ENCODE assay signal across 1 cellular context in the genomic region with DNA sequence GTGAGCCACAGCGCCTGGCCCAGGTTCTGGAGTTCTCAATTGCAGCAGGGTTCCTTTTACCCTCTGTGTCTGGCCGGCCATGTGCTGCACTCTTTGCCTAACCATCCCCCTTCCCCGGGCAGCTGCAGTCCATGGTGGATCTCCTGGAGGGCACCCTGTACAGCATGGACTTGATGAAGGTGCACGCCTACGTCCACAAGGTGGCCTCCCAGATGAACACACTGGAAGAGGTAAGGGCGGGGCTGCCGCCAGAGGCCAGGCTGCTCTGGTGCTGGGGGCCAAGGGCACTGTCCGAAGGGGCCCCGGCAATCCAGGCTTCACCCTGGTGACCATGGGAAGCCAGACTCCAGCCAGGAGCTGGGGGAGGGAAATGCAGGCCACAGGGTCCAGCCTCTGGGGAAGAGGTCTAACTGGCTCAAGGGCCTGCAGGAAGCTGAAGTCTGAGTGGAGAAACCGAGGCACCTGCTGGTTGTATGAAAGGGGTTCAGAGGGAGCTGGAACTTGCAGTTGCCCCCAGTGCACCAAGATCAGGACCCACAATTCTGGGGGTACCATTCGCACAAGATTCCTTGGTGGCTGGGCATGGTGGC.
TF ChIP-seq lines count a peak whose summit lies in the region.

No MANE protein-coding gene starts in this region.

TF ChIP-seq in HepG2, 621 proteins besides CTCF, POLR2A, EP300 and RAD21 (continued from another document and continues in another):
- TF ChIP-seq, protein P1, sequence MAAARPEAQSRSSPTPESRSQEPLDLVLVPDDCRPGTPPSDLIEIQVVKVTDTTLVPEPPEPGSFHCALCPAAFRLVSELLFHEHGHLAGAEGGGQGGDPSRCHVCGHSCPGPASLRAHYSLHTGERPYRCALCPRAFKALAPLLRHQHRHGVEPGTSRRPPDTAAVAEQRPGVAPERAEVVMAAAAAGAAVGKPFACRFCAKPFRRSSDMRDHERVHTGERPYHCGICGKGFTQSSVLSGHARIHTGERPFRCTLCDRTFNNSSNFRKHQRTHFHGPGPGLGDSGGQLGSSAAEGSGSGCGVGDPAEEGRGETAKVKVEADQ (CRISPR knock-in tag; IDR thresholded peaks at IDR 0.05; ENCODE audit: borderline replicate concordance) = no peak
- TF ChIP-seq CEBPG (CRISPR knock-in tag; IDR thresholded peaks at IDR 0.05) (peak; percentile 26; the same call in 1 of the 2 replicates), ZNF333 (CRISPR knock-in tag; IDR thresholded peaks at IDR 0.05; ENCODE audit: borderline replicate concordance) (no peak), ZSCAN25 (CRISPR knock-in tag; IDR thresholded peaks at IDR 0.05) (no peak), ZNF607 (CRISPR knock-in tag; IDR thresholded peaks at IDR 0.05; ENCODE audit: borderline replicate concordance) (no peak), ZNF350 (CRISPR knock-in tag; IDR thresholded peaks at IDR 0.05; ENCODE audit: borderline replicate concordance, low read depth) (peak; percentile 55; the same call in 1 of the 2 replicates), EZH2 (conservative IDR thresholded peaks at IDR 0.05; ENCODE audit: low read depth, low read length) (no peak), KMT2A (CRISPR knock-in tag; IDR thresholded peaks at IDR 0.05) (no peak), ZMYM3 (CRISPR knock-in tag; IDR thresholded peaks at IDR 0.05) (peak; percentile 86), KDM4B (CRISPR knock-in tag; IDR thresholded peaks at IDR 0.05) (no peak), SP2 (CRISPR knock-in tag; IDR thresholded peaks at IDR 0.05) (no peak), GTF2F1 (IDR thresholded peaks at IDR 0.05; ENCODE audit: low read length) (no peak), KDM3A (CRISPR knock-in tag; IDR thresholded peaks at IDR 0.05; ENCODE audit: low read depth) (peak; percentile 76; the same call in 1 of the 2 replicates), SMARCC2 (IDR thresholded peaks at IDR 0.05) (no peak), ZNF24 (IDR thresholded peaks at IDR 0.05) (no peak), MBD4 (IDR thresholded peaks at IDR 0.05; ENCODE audit: borderline replicate concordance, low read length) (no peak), SETDB1 (CRISPR knock-in tag; IDR thresholded peaks at IDR 0.05; ENCODE audit: borderline replicate concordance) (no peak), ATF1 (CRISPR knock-in tag; IDR thresholded peaks at IDR 0.05) (no peak), MEIS2 (CRISPR knock-in tag; IDR thresholded peaks at IDR 0.05) (0 out of 2 replicates have a peak, but pooled peaks have one; percentile 16), SNAPC2 (CRISPR knock-in tag; IDR thresholded peaks at IDR 0.05) (no peak), PITX1 (CRISPR knock-in tag; IDR thresholded peaks at IDR 0.05) (no peak; the same call in 1 of the 2 replicates), MAF1 (CRISPR knock-in tag; IDR thresholded peaks at IDR 0.05; ENCODE audit: borderline replicate concordance) (no peak), ZNF556 (CRISPR knock-in tag; IDR thresholded peaks at IDR 0.05; ENCODE audit: borderline replicate concordance) (no peak), SNAI1 (CRISPR knock-in tag; IDR thresholded peaks at IDR 0.05; ENCODE audit: borderline replicate concordance) (no peak), ZNF678 (CRISPR knock-in tag; IDR thresholded peaks at IDR 0.05) (no peak), ZNF33A (CRISPR knock-in tag; IDR thresholded peaks at IDR 0.05; ENCODE audit: borderline replicate concordance) (no peak), JUNB (CRISPR knock-in tag; IDR thresholded peaks at IDR 0.05; ENCODE audit: borderline replicate concordance) (no peak), MBNL3 (CRISPR knock-in tag; conservative IDR thresholded peaks at IDR 0.05) (no peak), TOPORS (CRISPR knock-in tag; IDR thresholded peaks at IDR 0.05) (no peak), ZNF644 (CRISPR knock-in tag; IDR thresholded peaks at IDR 0.05; ENCODE audit: low read depth) (0 out of 2 replicates have a peak, but pooled peaks have one; percentile 49), ZFP62 (CRISPR knock-in tag; IDR thresholded peaks at IDR 0.05) (no peak), GLI4 (CRISPR knock-in tag; IDR thresholded peaks at IDR 0.05; ENCODE audit: borderline replicate concordance) (no peak), FIP1L1 (IDR thresholded peaks at IDR 0.05; ENCODE audit: borderline replicate concordance, insufficient read depth, low read depth, low read length) (no peak), ADNP (CRISPR knock-in tag; IDR thresholded peaks at IDR 0.05) (no peak), ZNF207 (IDR thresholded peaks at IDR 0.05; ENCODE audit: borderline replicate concordance) (no peak), RBAK (CRISPR knock-in tag; IDR thresholded peaks at IDR 0.05) (no peak), NBN (conservative IDR thresholded peaks at IDR 0.05) (no peak), ZNF460 (CRISPR knock-in tag; IDR thresholded peaks at IDR 0.05; ENCODE audit: borderline replicate concordance) (no peak)
- TF ChIP-seq, protein P2, sequence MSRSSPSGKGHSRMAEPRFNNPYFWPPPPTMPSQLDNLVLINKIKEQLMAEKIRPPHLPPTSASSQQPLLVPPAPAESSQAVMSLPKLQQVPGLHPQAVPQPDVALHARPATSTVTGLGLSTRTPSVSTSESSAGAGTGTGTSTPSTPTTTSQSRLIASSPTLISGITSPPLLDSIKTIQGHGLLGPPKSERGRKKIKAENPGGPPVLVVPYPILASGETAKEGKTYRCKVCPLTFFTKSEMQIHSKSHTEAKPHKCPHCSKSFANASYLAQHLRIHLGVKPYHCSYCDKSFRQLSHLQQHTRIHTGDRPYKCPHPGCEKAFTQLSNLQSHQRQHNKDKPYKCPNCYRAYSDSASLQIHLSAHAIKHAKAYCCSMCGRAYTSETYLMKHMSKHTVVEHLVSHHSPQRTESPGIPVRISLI (CRISPR knock-in tag; IDR thresholded peaks at IDR 0.05; ENCODE audit: borderline replicate concordance) = no peak
- TF ChIP-seq, protein P3, sequence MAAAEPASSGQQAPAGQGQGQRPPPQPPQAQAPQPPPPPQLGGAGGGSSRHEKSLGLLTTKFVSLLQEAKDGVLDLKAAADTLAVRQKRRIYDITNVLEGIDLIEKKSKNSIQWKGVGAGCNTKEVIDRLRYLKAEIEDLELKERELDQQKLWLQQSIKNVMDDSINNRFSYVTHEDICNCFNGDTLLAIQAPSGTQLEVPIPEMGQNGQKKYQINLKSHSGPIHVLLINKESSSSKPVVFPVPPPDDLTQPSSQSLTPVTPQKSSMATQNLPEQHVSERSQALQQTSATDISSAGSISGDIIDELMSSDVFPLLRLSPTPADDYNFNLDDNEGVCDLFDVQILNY (CRISPR knock-in tag; conservative IDR thresholded peaks at IDR 0.05) = no peak
- TF ChIP-seq, protein P4, sequence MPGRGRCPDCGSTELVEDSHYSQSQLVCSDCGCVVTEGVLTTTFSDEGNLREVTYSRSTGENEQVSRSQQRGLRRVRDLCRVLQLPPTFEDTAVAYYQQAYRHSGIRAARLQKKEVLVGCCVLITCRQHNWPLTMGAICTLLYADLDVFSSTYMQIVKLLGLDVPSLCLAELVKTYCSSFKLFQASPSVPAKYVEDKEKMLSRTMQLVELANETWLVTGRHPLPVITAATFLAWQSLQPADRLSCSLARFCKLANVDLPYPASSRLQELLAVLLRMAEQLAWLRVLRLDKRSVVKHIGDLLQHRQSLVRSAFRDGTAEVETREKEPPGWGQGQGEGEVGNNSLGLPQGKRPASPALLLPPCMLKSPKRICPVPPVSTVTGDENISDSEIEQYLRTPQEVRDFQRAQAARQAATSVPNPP (CRISPR knock-in tag; IDR thresholded peaks at IDR 0.05) = no peak
- TF ChIP-seq, protein P5, sequence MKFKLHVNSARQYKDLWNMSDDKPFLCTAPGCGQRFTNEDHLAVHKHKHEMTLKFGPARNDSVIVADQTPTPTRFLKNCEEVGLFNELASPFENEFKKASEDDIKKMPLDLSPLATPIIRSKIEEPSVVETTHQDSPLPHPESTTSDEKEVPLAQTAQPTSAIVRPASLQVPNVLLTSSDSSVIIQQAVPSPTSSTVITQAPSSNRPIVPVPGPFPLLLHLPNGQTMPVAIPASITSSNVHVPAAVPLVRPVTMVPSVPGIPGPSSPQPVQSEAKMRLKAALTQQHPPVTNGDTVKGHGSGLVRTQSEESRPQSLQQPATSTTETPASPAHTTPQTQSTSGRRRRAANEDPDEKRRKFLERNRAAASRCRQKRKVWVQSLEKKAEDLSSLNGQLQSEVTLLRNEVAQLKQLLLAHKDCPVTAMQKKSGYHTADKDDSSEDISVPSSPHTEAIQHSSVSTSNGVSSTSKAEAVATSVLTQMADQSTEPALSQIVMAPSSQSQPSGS (CRISPR knock-in tag; IDR thresholded peaks at IDR 0.05) = no peak
- TF ChIP-seq, protein P6, sequence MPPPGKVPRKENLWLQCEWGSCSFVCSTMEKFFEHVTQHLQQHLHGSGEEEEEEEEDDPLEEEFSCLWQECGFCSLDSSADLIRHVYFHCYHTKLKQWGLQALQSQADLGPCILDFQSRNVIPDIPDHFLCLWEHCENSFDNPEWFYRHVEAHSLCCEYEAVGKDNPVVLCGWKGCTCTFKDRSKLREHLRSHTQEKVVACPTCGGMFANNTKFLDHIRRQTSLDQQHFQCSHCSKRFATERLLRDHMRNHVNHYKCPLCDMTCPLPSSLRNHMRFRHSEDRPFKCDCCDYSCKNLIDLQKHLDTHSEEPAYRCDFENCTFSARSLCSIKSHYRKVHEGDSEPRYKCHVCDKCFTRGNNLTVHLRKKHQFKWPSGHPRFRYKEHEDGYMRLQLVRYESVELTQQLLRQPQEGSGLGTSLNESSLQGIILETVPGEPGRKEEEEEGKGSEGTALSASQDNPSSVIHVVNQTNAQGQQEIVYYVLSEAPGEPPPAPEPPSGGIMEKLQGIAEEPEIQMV (CRISPR knock-in tag; IDR thresholded peaks at IDR 0.05; ENCODE audit: low read depth) = no peak
- TF ChIP-seq, protein P7, sequence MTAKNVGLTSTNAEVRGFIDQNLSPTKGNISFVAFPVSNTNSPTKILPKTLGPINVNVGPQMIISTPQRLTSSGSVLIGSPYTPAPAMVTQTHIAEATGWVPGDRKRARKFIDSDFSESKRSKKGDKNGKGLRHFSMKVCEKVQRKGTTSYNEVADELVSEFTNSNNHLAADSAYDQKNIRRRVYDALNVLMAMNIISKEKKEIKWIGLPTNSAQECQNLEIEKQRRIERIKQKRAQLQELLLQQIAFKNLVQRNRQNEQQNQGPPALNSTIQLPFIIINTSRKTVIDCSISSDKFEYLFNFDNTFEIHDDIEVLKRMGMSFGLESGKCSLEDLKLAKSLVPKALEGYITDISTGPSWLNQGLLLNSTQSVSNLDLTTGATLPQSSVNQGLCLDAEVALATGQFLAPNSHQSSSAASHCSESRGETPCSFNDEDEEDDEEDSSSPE (CRISPR knock-in tag; IDR thresholded peaks at IDR 0.05) = no peak
- TF ChIP-seq, protein P8, sequence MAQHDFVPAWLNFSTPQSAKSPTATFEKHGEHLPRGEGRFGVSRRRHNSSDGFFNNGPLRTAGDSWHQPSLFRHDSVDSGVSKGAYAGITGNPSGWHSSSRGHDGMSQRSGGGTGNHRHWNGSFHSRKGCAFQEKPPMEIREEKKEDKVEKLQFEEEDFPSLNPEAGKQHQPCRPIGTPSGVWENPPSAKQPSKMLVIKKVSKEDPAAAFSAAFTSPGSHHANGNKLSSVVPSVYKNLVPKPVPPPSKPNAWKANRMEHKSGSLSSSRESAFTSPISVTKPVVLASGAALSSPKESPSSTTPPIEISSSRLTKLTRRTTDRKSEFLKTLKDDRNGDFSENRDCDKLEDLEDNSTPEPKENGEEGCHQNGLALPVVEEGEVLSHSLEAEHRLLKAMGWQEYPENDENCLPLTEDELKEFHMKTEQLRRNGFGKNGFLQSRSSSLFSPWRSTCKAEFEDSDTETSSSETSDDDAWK (CRISPR knock-in tag; IDR thresholded peaks at IDR 0.05) = no peak
- TF ChIP-seq, protein P9, sequence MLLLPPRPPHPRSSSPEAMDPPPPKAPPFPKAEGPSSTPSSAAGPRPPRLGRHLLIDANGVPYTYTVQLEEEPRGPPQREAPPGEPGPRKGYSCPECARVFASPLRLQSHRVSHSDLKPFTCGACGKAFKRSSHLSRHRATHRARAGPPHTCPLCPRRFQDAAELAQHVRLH (CRISPR knock-in tag; IDR thresholded peaks at IDR 0.05; ENCODE audit: borderline replicate concordance, low read depth) = no peak
- TF ChIP-seq, protein P10, sequence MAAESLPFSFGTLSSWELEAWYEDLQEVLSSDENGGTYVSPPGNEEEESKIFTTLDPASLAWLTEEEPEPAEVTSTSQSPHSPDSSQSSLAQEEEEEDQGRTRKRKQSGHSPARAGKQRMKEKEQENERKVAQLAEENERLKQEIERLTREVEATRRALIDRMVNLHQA (CRISPR knock-in tag; IDR thresholded peaks at IDR 0.05) = no peak
- TF ChIP-seq, protein P11, sequence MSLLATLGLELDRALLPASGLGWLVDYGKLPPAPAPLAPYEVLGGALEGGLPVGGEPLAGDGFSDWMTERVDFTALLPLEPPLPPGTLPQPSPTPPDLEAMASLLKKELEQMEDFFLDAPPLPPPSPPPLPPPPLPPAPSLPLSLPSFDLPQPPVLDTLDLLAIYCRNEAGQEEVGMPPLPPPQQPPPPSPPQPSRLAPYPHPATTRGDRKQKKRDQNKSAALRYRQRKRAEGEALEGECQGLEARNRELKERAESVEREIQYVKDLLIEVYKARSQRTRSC (CRISPR knock-in tag; IDR thresholded peaks at IDR 0.05; ENCODE audit: low read depth) = no peak
- TF ChIP-seq, protein P12, sequence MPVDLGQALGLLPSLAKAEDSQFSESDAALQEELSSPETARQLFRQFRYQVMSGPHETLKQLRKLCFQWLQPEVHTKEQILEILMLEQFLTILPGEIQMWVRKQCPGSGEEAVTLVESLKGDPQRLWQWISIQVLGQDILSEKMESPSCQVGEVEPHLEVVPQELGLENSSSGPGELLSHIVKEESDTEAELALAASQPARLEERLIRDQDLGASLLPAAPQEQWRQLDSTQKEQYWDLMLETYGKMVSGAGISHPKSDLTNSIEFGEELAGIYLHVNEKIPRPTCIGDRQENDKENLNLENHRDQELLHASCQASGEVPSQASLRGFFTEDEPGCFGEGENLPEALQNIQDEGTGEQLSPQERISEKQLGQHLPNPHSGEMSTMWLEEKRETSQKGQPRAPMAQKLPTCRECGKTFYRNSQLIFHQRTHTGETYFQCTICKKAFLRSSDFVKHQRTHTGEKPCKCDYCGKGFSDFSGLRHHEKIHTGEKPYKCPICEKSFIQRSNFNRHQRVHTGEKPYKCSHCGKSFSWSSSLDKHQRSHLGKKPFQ (CRISPR knock-in tag; IDR thresholded peaks at IDR 0.05; ENCODE audit: insufficient replicate concordance) = no peak
